Comparison of ENCODE assay signal across 8 cellular contexts in the genomic region with DNA sequence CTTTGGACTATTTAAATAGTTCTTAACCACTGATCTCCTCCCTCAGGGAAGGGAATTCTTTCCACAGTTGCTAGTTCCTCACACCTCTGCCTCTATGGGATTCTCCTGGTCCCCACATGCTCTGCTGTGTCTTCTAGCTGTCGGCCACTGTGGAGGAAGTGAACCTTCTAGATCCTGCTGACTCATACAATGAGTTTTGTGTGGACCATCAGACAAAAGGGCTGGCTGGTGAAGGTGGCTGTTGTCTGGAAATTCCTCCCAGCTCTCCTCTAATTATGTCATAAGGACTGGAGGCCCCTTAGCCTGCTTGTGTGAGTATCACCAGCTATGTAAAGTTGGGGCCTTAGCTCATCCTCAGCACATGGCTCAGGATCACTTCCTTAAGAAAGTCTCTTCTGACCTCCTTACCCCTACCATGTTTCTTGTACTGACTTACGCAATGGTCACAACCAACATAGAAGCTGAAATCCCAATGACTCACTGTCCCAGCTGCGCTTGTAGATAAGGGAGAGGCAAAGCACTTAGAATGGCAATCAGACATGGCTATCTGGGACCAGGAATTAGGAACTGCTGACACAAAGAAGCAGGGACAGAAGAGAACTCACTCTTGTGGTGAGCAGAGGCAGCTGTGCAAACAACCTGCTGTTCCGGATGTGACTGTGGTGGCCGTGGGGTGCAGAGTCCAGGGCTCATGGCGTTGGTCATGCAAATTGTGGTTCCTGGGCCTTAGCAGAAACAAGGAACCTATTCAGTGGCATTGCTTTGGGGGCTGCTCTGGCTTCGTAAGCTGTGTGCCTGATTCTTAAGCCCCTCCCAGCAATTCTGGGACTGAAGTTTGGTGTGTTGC. TPM values are rescaled to one million over a fixed set of nuclear protein-coding genes. Genes with fewer than 3 reads are reported as not detected.
A peak's percentile ranks its signal among the peaks of the same experiment; 100 is the strongest.
DNase-seq lines count a peak whose midpoint lies in the region; ATAC-seq and TF ChIP-seq lines count a peak whose summit lies in the region.

No MANE protein-coding gene starts in this region.

- H2AFZ ChIP-seq in OCI-LY3 (ENCODE audit: low read depth, low read length), result no peak overlapping the region

- H3K4me3 ChIP-seq in OCI-LY3 (ENCODE audit: low read length), result peak overlapping the region; percentile 64
- H3K4me3 ChIP-seq in mesendoderm (ENCODE audit: low read length), result no peak overlapping the region
- H3K4me3 ChIP-seq in vagina, result no peak overlapping the region

- H3K79me2 ChIP-seq in OCI-LY3 (ENCODE audit: low read length) (peaks cover 21% of the 10 kb centered on the region), mesendoderm (ENCODE audit: control insufficient read depth, insufficient read depth, low read length) (no peaks in the 10 kb centered on the region)

- H3K4me2 ChIP-seq in OCI-LY3 (ENCODE audit: low read length), result peak overlapping the region; percentile 72
- H3K4me2 ChIP-seq in mesendoderm (ENCODE audit: low read length), result no peak overlapping the region

- ATAC-seq in GM19455 (IDR thresholded peaks at IDR 0.05; ENCODE audit: unreplicated experiment) (peak; percentile 72), HG03460 (IDR thresholded peaks at IDR 0.05; ENCODE audit: unreplicated experiment) (peak; percentile 73)

- H4K5ac ChIP-seq in mesendoderm (ENCODE audit: low read length), result no peak overlapping the region

- H3K27me3 ChIP-seq in OCI-LY3 (ENCODE audit: low read depth, low read length) (no peaks in the 10 kb centered on the region), mesendoderm (ENCODE audit: insufficient read depth, low read length, poor library complexity) (no peaks in the 10 kb centered on the region), vagina (no peaks in the 10 kb centered on the region)

- no peak overlapping the region for H3K56ac ChIP-seq in mesendoderm (ENCODE audit: low read length)

- peak overlapping the region; percentile 27 for H2AK5ac ChIP-seq in mesendoderm (ENCODE audit: low read length)

- no peaks in the 10 kb centered on the region for H4K20me1 ChIP-seq in OCI-LY3 (ENCODE audit: insufficient read depth, low read length)

- no peak overlapping the region for H2BK15ac ChIP-seq in mesendoderm (replicated peaks; ENCODE audit: low read depth)

- no peak for TF ChIP-seq POLR2A in vagina (IDR thresholded peaks at IDR 0.05)

- peak; percentile 100 for DNase-seq in DMS53 treated with DMSO at 0.1 percent for 48 hours (lab: John Stamatoyannopoulos, UW; ENCODE audit: unreplicated experiment)
- peak; percentile 58 for DNase-seq in ecto neural progenitor cell (ENCODE audit: low spot score)
- peak; percentile 83 for DNase-seq in mesendoderm
- no peak for DNase-seq in vagina (ENCODE audit: extremely low spot score in 2 of 2)
- DNase-seq in NCI-H446 (lab: John Stamatoyannopoulos, UW), result no peak

- intact Hi-C loops in vagina (cut with DNase I), result loop anchor here (5.0 kb wide), 1 partner anchor 1757 kb away; no protein-coding TSS in a partner anchor

- H3K79me1 ChIP-seq in mesendoderm (ENCODE audit: low read length), result no peaks in the 10 kb centered on the region

- peaks cover 3% of the 10 kb centered on the region; the same call in 1 of the 2 replicates for H3K9me3 ChIP-seq in OCI-LY3 (ENCODE audit: insufficient read depth, low read length)
- H3K9me3 ChIP-seq in vagina, result no peaks in the 10 kb centered on the region

- no peak overlapping the region for H3K23ac ChIP-seq in mesendoderm (ENCODE audit: low read length)

- peak overlapping the region; percentile 69 for H3K9ac ChIP-seq in OCI-LY3 (ENCODE audit: low read length)
- H3K9ac ChIP-seq in mesendoderm (ENCODE audit: low read length), result no peak overlapping the region

- H3K36me3 ChIP-seq in OCI-LY3 (replicated peaks; ENCODE audit: low read depth, low read length), result no peaks in the 10 kb centered on the region
- H3K36me3 ChIP-seq in mesendoderm (ENCODE audit: control insufficient read depth, insufficient read depth, low read length), result no peaks in the 10 kb centered on the region
- no peaks in the 10 kb centered on the region for H3K36me3 ChIP-seq in vagina

- H3K18ac ChIP-seq in mesendoderm (ENCODE audit: low read length), result no peak overlapping the region

- no peak overlapping the region for H2BK5ac ChIP-seq in mesendoderm (ENCODE audit: low read length)

- no peak overlapping the region for H3K4ac ChIP-seq in mesendoderm (ENCODE audit: low read depth, low read length)

- H3K4me1 ChIP-seq in OCI-LY3 (ENCODE audit: low read length) (peaks cover 70% of the 10 kb centered on the region), mesendoderm (ENCODE audit: control insufficient read depth, low read depth, low read length) (peaks cover 9% of the 10 kb centered on the region), vagina (peaks cover 23% of the 10 kb centered on the region)

- no peak overlapping the region for H2BK120ac ChIP-seq in mesendoderm (ENCODE audit: low read depth, low read length)

- TF ChIP-seq CTCF in OCI-LY3 (IDR thresholded peaks at IDR 0.05; ENCODE audit: low read depth, low read length) (no peak), vagina (IDR thresholded peaks at IDR 0.05) (no peak)

- no CpG with 5 or more reads among the region's 7 CpGs for WGBS in mesendoderm (ENCODE audit: extremely low coverage, insufficient coverage, low lambda C conversion rate)

- no peak overlapping the region for H4K8ac ChIP-seq in mesendoderm (ENCODE audit: low read depth, low read length)

- H3K27ac ChIP-seq in OCI-LY3 (ENCODE audit: low read length), result peak overlapping the region; percentile 96
- H3K27ac ChIP-seq in mesendoderm (ENCODE audit: low read depth, low read length), result peak overlapping the region; percentile 2
- H3K27ac ChIP-seq in vagina, result peak overlapping the region; percentile 31

RNA-seq across cellular contexts. Expression of a gene that starts 2.5 kb away (rescaled TPM):
- 3.8 TPM for polyA plus RNA-seq in mesendoderm (2013, experiment 1 of 2)
- polyA plus RNA-seq in mesendoderm (2013, experiment 2 of 2), result 4.1 TPM
- total RNA-seq in vagina, result 6.9 TPM

Comparison
In these comparisons a context has a peak if more than half of its experiments do, and no peak if none do; other contexts are left out.
1. DNase-seq: peak in DMS53 treated with DMSO at 0.1 percent for 48 hours (single experiment), ecto neural progenitor cell (single experiment) and mesendoderm (single experiment); none in vagina (0 of 2) and NCI-H446 (0 of 2).
2. H3K27ac ChIP-seq: peak in every context shown above with its lines; median percentile 96 in OCI-LY3; 31 in vagina; 2 in mesendoderm.